ENCODE assay signal across 9 cellular contexts in genomic region chr19:45693168-45693788, GRCh38. TPM values are rescaled to one million over a fixed set of nuclear protein-coding genes. Genes with fewer than 3 reads are reported as not detected.
DNase-seq lines count a peak whose midpoint lies in the region; ATAC-seq, FAIRE-seq and TF ChIP-seq lines count a peak whose summit lies in the region.
"Had no signal": no experiment of that assay in that cellular context is flagged by ENCODE, and none has a peak within 500 bp of the region (broad histone marks: within the 10 kb centered on the region; RNA-seq: fewer than 3 reads in every experiment).

No MANE protein-coding gene starts in this region.

- H3K27ac Mint-ChIP-seq in activated naive CD4-positive, alpha-beta T cell treated with anti-CD3 and anti-CD28 coated beads, Interleukin-2, amount 10 ng/mL, durations not matched to agents 7 days and 5 days = peak overlapping the region; percentile 92
- no peak overlapping the region for H3K27ac Mint-ChIP-seq in glutamatergic neuron (ENCODE audit: unreplicated experiment)
- H3K27ac Mint-ChIP-seq in osteocyte (ENCODE audit: unreplicated experiment) = peak overlapping the region; percentile 98

- peaks cover 23% of the 10 kb centered on the region for H3K36me3 Mint-ChIP-seq in activated naive CD4-positive, alpha-beta T cell treated with anti-CD3 and anti-CD28 coated beads, Interleukin-2, amount 10 ng/mL, durations not matched to agents 7 days and 5 days
- no peaks in the 10 kb centered on the region for H3K36me3 Mint-ChIP-seq in glutamatergic neuron (ENCODE audit: unreplicated experiment)
- peaks cover 12% of the 10 kb centered on the region for H3K36me3 Mint-ChIP-seq in osteocyte (ENCODE audit: unreplicated experiment)

- H3K27ac ChIP-seq in thymus (ENCODE audit: low read depth) = peak overlapping the region; percentile 6

- no peaks in the 10 kb centered on the region for H3K27me3 Mint-ChIP-seq in activated naive CD4-positive, alpha-beta T cell treated with anti-CD3 and anti-CD28 coated beads, Interleukin-2, amount 10 ng/mL, durations not matched to agents 7 days and 5 days
- H3K27me3 Mint-ChIP-seq in glutamatergic neuron (ENCODE audit: unreplicated experiment) (peaks cover 4% of the 10 kb centered on the region), osteocyte (ENCODE audit: unreplicated experiment) (no peaks in the 10 kb centered on the region)

- WGBS in thymus = 2% methylated on average over 20 of the region's 20 CpGs

- H3K4me1 ChIP-seq in thymus (ENCODE audit: control insufficient read depth, insufficient read depth, low read length) = peaks cover 10% of the 10 kb centered on the region

- H3K27me3 ChIP-seq in thymus (ENCODE audit: control insufficient read depth, insufficient read depth) = no peaks in the 10 kb centered on the region

- peaks cover 16% of the 10 kb centered on the region for H3K36me3 ChIP-seq in thymus (ENCODE audit: control insufficient read depth, insufficient read depth)

- peak overlapping the region; percentile 93 for H3K4me3 Mint-ChIP-seq in activated naive CD4-positive, alpha-beta T cell treated with anti-CD3 and anti-CD28 coated beads, Interleukin-2, amount 10 ng/mL, durations not matched to agents 7 days and 5 days
- H3K4me3 Mint-ChIP-seq in glutamatergic neuron (ENCODE audit: unreplicated experiment) (peak overlapping the region; percentile 99), osteocyte (ENCODE audit: unreplicated experiment) (peak overlapping the region; percentile 97)

- no peaks in the 10 kb centered on the region for H3K9me3 ChIP-seq in thymus (ENCODE audit: control insufficient read depth)

- H3K4me3 ChIP-seq in thymus (ENCODE audit: low read length) = peak overlapping the region; percentile 69

- FAIRE-seq in D721Med (lab: Jason Lieb, UNC) = no peak
- FAIRE-seq: endometrium had no signal

- peak; percentile 81 for TF ChIP-seq CTCF in D721Med (IDR thresholded peaks at IDR 0.05; ENCODE audit: insufficient read depth, missing control alignments)
- peak; percentile 89 for TF ChIP-seq CTCF in glutamatergic neuron (IDR thresholded peaks at IDR 0.05; ENCODE audit: partially characterized antibody, unreplicated experiment)
- peak; percentile 92 for TF ChIP-seq CTCF in osteocyte (IDR thresholded peaks at IDR 0.05)

- DNase-seq in D721Med (ENCODE audit: insufficient read length, low spot score) (peak; percentile 67), KBM-7 (peak; percentile 72), RPMI8226 (peak; percentile 68), glutamatergic neuron (peak; percentile 92), osteocyte (ENCODE audit: extremely low spot score, unreplicated experiment) (peak; percentile 94)
- peak; percentile 86 for DNase-seq in activated naive CD4-positive, alpha-beta T cell treated with anti-CD3 and anti-CD28 coated beads, Interleukin-2, amount 10 ng/mL, durations not matched to agents 7 days and 5 days

- H3K9me3 Mint-ChIP-seq in activated naive CD4-positive, alpha-beta T cell treated with anti-CD3 and anti-CD28 coated beads, Interleukin-2, amount 10 ng/mL, durations not matched to agents 7 days and 5 days = no peaks in the 10 kb centered on the region
- H3K9me3 Mint-ChIP-seq in glutamatergic neuron (ENCODE audit: unreplicated experiment) (peaks cover 7% of the 10 kb centered on the region), osteocyte (ENCODE audit: unreplicated experiment) (no peaks in the 10 kb centered on the region)

- ATAC-seq in HG03432 (IDR thresholded peaks at IDR 0.05; ENCODE audit: unreplicated experiment) = no peak

- CTCF ChIA-PET in activated naive CD4-positive, alpha-beta T cell treated with anti-CD3 and anti-CD28 coated beads, Interleukin-2, amount 10 ng/mL, durations not matched to agents 7 days and 5 days (lab: Charles Lee) = interaction anchor here (0.7 to 5.0 kb wide), 15 partner anchors 10 to 187 kb away, joined by 3 to 43 read pairs (median 4); partner anchors contain the start of genes FBXO46 and SIX5

- H3K4me1 Mint-ChIP-seq in activated naive CD4-positive, alpha-beta T cell treated with anti-CD3 and anti-CD28 coated beads, Interleukin-2, amount 10 ng/mL, durations not matched to agents 7 days and 5 days = peaks cover 26% of the 10 kb centered on the region
- H3K4me1 Mint-ChIP-seq in glutamatergic neuron (ENCODE audit: low read depth, unreplicated experiment) (peaks cover 2% of the 10 kb centered on the region), osteocyte (ENCODE audit: unreplicated experiment) (peaks cover 20% of the 10 kb centered on the region)

- in situ Hi-C loops in KBM-7 (cut with MboI; ENCODE audit: low pct_unique_long_range_greater_than_20kb, low sequenced_read_pairs) = no loop called here

RNA-seq across cellular contexts. Expression of gene QPCTL, which starts 0.8 kb away (rescaled TPM):
- 2.6 TPM for total RNA-seq in glutamatergic neuron (ENCODE audit: unreplicated experiment)
- total RNA-seq in osteocyte = 14.0 TPM in 2 replicates
- polyA plus RNA-seq in thymus = 8.2 TPM

RNA-seq across cellular contexts. Expression of gene SNRPD2, which starts 1.5 kb away (rescaled TPM):
- total RNA-seq in glutamatergic neuron (ENCODE audit: unreplicated experiment) (264 TPM), osteocyte (366 and 397 TPM in 2 replicates)
- 395 TPM for polyA plus RNA-seq in thymus

RNA-seq across cellular contexts. Expression of gene GIPR, which starts 25.3 kb away (rescaled TPM):
- 36.4 TPM for total RNA-seq in glutamatergic neuron (ENCODE audit: unreplicated experiment)
- 0.81 and 1.3 TPM in 2 replicates for total RNA-seq in osteocyte
- 1.6 TPM for polyA plus RNA-seq in thymus

RNA-seq across cellular contexts. Expression of gene FBXO46, which starts 37.4 kb away (rescaled TPM):
- total RNA-seq in glutamatergic neuron (ENCODE audit: unreplicated experiment) (20.4 TPM), osteocyte (16.0 and 18.3 TPM in 2 replicates)
- polyA plus RNA-seq in thymus = 18.8 TPM

RNA-seq across cellular contexts. Expression of gene MEIOSIN, which starts 40.0 kb away (rescaled TPM):
- total RNA-seq in glutamatergic neuron (ENCODE audit: unreplicated experiment) (not detected), osteocyte (not detected in 2 replicates)
- polyA plus RNA-seq in thymus = 0.02 TPM

Comparison
In these comparisons a context has a peak if more than half of its experiments do, and no peak if none do; other contexts are left out.
1. RNA of gene GIPR, which starts 25.3 kb away (total RNA-seq): 36.4 TPM in glutamatergic neuron (single experiment); 0.81 to 1.3 TPM in osteocyte; every median in the first group is over 10 times any median in the second.
2. Peak in every context shown above with its lines, with median percentiles within 50 percentile points of each other: DNase-seq, CTCF ChIP-seq and H3K4me3 Mint-ChIP-seq.